ENCODE assay signal across 9 cellular contexts in the genomic region with DNA sequence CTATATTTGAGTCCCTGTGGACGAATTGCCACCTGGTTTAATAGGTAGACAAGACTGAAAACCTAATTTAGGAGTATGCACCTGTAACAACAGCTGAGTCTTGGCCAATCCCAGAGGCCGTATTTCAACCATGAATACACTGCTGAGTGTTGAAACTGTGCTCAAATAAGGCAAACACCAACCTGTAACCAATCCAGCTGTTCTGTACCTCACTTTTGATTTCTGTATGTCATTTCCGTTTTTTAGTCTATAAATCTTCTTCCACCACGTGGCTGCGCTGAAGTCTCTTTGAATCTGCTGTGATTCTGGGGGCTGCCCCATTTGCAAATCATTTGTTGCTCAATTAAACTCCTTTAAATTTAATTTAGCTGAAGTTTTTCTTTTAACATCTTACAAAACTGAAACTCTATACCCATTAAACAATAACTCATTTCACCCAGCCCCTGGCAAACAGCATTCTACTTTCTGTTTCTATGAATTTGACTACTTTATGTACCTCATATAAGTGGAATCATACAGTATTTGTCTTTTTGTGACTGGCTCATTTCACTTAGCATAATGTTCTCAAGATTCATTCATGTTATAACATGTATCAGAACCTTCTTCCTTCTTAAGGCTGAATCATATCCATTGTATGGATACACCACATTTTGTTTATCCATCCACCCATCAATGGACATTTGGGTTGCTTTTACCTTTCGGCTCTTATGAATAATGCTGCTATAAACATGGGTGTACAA. TPM values are rescaled to one million over a fixed set of nuclear protein-coding genes. Genes with fewer than 3 reads are reported as not detected.
DNase-seq lines count a peak whose midpoint lies in the region; ATAC-seq and TF ChIP-seq lines count a peak whose summit lies in the region.
"Had no signal": no experiment of that assay in that cellular context is flagged by ENCODE, and none has a peak within 500 bp of the region (broad histone marks: within the 10 kb centered on the region; RNA-seq: fewer than 3 reads in every experiment).

No MANE protein-coding gene starts in this region.

- H3K9ac ChIP-seq in SU-DHL-6 (ENCODE audit: low read length), result no peak overlapping the region

- no peak for DNase-seq in natural killer cell treated with Interleukin-12 subunit alpha and Interleukin-12 subunit beta and Interleukin-15 and Interleukin-18, amount 100 ng/mL, for 72 hours (ENCODE audit: low spot score)
- no peak for DNase-seq in chondrocyte (ENCODE audit: low spot score)
- DNase-seq in islet precursor cell, result no peak
- no peak for DNase-seq in hepatic stellate cell (ENCODE audit: low spot score)
- DNase-seq in upper lobe of right lung, result no peak

- peaks cover 7 to 8% of the 10 kb centered on the region in 2 donors for H3K4me1 Mint-ChIP-seq in natural killer cell treated with Interleukin-12 subunit alpha and Interleukin-12 subunit beta and Interleukin-15 and Interleukin-18, amount 100 ng/mL, for 72 hours (ENCODE audit: low read depth in 2 of 2)
- no peaks in the 10 kb centered on the region for H3K4me1 Mint-ChIP-seq in chondrocyte (ENCODE audit: low read depth)

- no peak overlapping the region for H3K27ac Mint-ChIP-seq in natural killer cell treated with Interleukin-12 subunit alpha and Interleukin-12 subunit beta and Interleukin-15 and Interleukin-18, amount 100 ng/mL, for 72 hours
- H3K27ac Mint-ChIP-seq in chondrocyte (ENCODE audit: unreplicated experiment), result no peak overlapping the region

- ATAC-seq in GM18909 (IDR thresholded peaks at IDR 0.05; ENCODE audit: poor library complexity, unreplicated experiment), result peak; percentile 77
- peak; percentile 82 for ATAC-seq in HG02642 (IDR thresholded peaks at IDR 0.05; ENCODE audit: poor library complexity, unreplicated experiment)
- peak; percentile 59 to 67 for ATAC-seq in natural killer cell treated with Interleukin-12 subunit alpha and Interleukin-12 subunit beta and Interleukin-15 and Interleukin-18, amount 100 ng/mL, for 72 hours
- ATAC-seq in upper lobe of right lung, result no peak

- peak overlapping the region; percentile 37 for H2AFZ ChIP-seq in SU-DHL-6 (ENCODE audit: low read depth, low read length, severe bottlenecking)

- H3K27me3 ChIP-seq in SU-DHL-6 (ENCODE audit: low read length) (no peaks in the 10 kb centered on the region), upper lobe of right lung (no peaks in the 10 kb centered on the region)

- H3K4me1 ChIP-seq in upper lobe of right lung, result no peaks in the 10 kb centered on the region

- H3K9me3 ChIP-seq in SU-DHL-6 (ENCODE audit: insufficient read depth, low read length) (no peaks in the 10 kb centered on the region), upper lobe of right lung (no peaks in the 10 kb centered on the region)

- H3K4me3 Mint-ChIP-seq in natural killer cell treated with Interleukin-12 subunit alpha and Interleukin-12 subunit beta and Interleukin-15 and Interleukin-18, amount 100 ng/mL, for 72 hours, result peak overlapping the region; percentile 52
- H3K4me3 Mint-ChIP-seq in chondrocyte (ENCODE audit: unreplicated experiment), result no peak overlapping the region

- H3K27me3 Mint-ChIP-seq in natural killer cell treated with Interleukin-12 subunit alpha and Interleukin-12 subunit beta and Interleukin-15 and Interleukin-18, amount 100 ng/mL, for 72 hours, result peaks cover 10 to 25% of the 10 kb centered on the region in 2 donors
- peaks cover 26% of the 10 kb centered on the region for H3K27me3 Mint-ChIP-seq in chondrocyte (ENCODE audit: low read depth)

- no peak overlapping the region for H3K4me3 ChIP-seq in SU-DHL-6 (ENCODE audit: insufficient read depth, low read length, poor library complexity, severe bottlenecking)
- H3K4me3 ChIP-seq in upper lobe of right lung, result no peak overlapping the region
- H3K4me3 ChIP-seq: lung had no signal

- H3K36me3 ChIP-seq in SU-DHL-6 (ENCODE audit: low read length) (no peaks in the 10 kb centered on the region), upper lobe of right lung (no peaks in the 10 kb centered on the region)

- H3F3A ChIP-seq in SU-DHL-6 (ENCODE audit: insufficient read depth), result no peaks in the 10 kb centered on the region

- H3K9me2 ChIP-seq in SU-DHL-6 (replicated peaks; ENCODE audit: insufficient read depth, low read length), result no peaks in the 10 kb centered on the region

- H3K79me2 ChIP-seq in SU-DHL-6 (ENCODE audit: insufficient read depth, low read length), result no peaks in the 10 kb centered on the region

- no peaks in the 10 kb centered on the region for H4K20me1 ChIP-seq in SU-DHL-6 (ENCODE audit: low read depth, low read length)

- peak overlapping the region; percentile 19 for H3K4me2 ChIP-seq in SU-DHL-6 (ENCODE audit: low read depth, low read length, poor library complexity, severe bottlenecking)

- H3K27ac ChIP-seq in SU-DHL-6 (ENCODE audit: low read depth, low read length), result no peak overlapping the region
- no peak overlapping the region for H3K27ac ChIP-seq in upper lobe of right lung

- intact Hi-C loops in upper lobe of right lung (cut with DNase I), result no loop called here

- H3K36me3 Mint-ChIP-seq in natural killer cell treated with Interleukin-12 subunit alpha and Interleukin-12 subunit beta and Interleukin-15 and Interleukin-18, amount 100 ng/mL, for 72 hours, result no peaks in the 10 kb centered on the region
- no peaks in the 10 kb centered on the region for H3K36me3 Mint-ChIP-seq in chondrocyte (ENCODE audit: low read depth)

- TF ChIP-seq CTCF in SU-DHL-6 (IDR thresholded peaks at IDR 0.05; ENCODE audit: insufficient read depth, low read length, poor library complexity, severe bottlenecking), result no peak
- no peak for TF ChIP-seq CTCF in chondrocyte (IDR thresholded peaks at IDR 0.05)
- TF ChIP-seq CTCF in upper lobe of right lung (IDR thresholded peaks at IDR 0.05), result no peak

- H3K9me3 Mint-ChIP-seq in natural killer cell treated with Interleukin-12 subunit alpha and Interleukin-12 subunit beta and Interleukin-15 and Interleukin-18, amount 100 ng/mL, for 72 hours, result no peaks in the 10 kb centered on the region
- no peaks in the 10 kb centered on the region for H3K9me3 Mint-ChIP-seq in chondrocyte (ENCODE audit: low read depth)

RNA-seq across cellular contexts. Expression of a gene that starts 7.5 kb away (rescaled TPM):
- 10 to 100 TPM; 23.4 to 37.7 TPM for total RNA-seq in natural killer cell treated with Interleukin-12 subunit alpha and Interleukin-12 subunit beta and Interleukin-15 and Interleukin-18, amount 100 ng/mL, for 72 hours
- total RNA-seq in chondrocyte, result 75.3 to 93.3 TPM (median 82.8 TPM) in 3 replicates
- 101 TPM for total RNA-seq in upper lobe of right lung
